In the genomic region with DNA sequence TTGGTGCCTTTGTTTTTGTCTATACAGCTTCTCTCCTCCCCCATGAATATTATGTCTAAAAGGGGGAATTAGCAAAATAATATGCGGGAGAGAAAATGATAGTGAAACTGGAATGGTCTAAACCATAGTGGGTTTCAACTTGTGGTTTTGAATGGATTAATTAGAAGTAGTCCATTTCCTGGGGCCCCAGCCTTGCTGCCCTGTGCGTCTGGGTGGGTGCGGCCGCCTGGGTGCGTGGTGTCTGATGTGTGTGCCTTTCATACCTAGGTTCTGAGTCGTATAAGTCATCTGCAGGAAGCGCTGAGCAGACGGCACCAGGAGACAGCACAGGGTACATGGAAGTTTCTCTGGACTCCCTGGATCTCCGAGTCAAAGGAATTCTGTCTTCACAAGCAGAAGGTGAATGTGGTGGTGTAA, we compare ENCODE assay signal across 8 cellular contexts.
DNase-seq lines count a peak whose midpoint lies in the region; ATAC-seq and TF ChIP-seq lines count a peak whose summit lies in the region.

No MANE protein-coding gene starts in this region.

- TF ChIP-seq CTCF in colonic mucosa (IDR thresholded peaks at IDR 0.05): no peak

- H3K36me3 ChIP-seq in colonic mucosa: no peaks in the 10 kb centered on the region

- H3K4me1 ChIP-seq in colonic mucosa: no peaks in the 10 kb centered on the region

- peak; percentile 31 for ATAC-seq in HG03378 (IDR thresholded peaks at IDR 0.05; ENCODE audit: unreplicated experiment)
- ATAC-seq in left ventricle myocardium superior: no peak

- DNase-seq in Daoy (ENCODE audit: low read depth) (peak; percentile 82), myocyte (ENCODE audit: low read depth) (peak; percentile 45), left ventricle myocardium superior (no peak), CD1c-positive myeloid dendritic cell (ENCODE audit: extremely low spot score) (no peak), colonic mucosa (no peak), RPMI8226 (no peak)
- peak; percentile 39 to 44 for DNase-seq in activated T-cell treated with anti-CD3 and anti-CD28 coated beads, Interleukin-2, amount 50 U/mL, for 48 hours

- no peak overlapping the region for H3K27ac ChIP-seq in colonic mucosa

- no peak overlapping the region for H3K9ac ChIP-seq in colonic mucosa (ENCODE audit: low read depth in 2 of 2, low read length in 2 of 2)

- intact Hi-C loops in left ventricle myocardium superior (cut with micrococcal nuclease): no loop called here
- intact Hi-C loops in colonic mucosa (cut with DNase I): no loop called here

- H3K9me3 ChIP-seq in colonic mucosa: no peaks in the 10 kb centered on the region

- no peak overlapping the region for H3K4me3 ChIP-seq in colonic mucosa

- no peaks in the 10 kb centered on the region for H3K27me3 ChIP-seq in colonic mucosa

Comparison
In these comparisons a context has a peak if more than half of its experiments do, and no peak if none do; other contexts are left out.
1. DNase-seq: peak in Daoy (single experiment), activated T-cell treated with anti-CD3 and anti-CD28 coated beads, Interleukin-2, amount 50 U/mL, for 48 hours (2 of 2) and myocyte (single experiment); none in left ventricle myocardium superior (single experiment), CD1c-positive myeloid dendritic cell (single experiment), colonic mucosa (single experiment) and RPMI8226 (single experiment).